ENCODE assay signal across 22 cellular contexts in the genomic region with DNA sequence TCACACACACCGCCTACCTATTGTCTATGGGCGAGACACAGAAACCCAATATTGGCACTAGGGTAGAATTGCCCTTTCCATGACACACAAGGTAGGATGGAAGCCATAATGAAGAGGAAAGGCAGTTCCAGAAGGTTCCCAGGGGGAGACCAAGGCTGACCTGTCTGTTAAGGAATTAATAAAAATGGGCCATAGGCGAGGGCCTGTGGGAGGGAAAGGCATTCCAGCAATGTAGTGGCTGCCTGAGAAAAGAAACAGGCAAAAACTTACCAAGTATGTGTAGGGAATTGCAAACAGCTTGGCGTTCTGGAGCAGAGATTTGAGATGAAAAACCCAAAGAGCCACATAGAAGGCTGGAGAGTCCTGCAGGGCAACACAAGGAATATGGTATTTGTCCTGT. TPM values are rescaled to one million over a fixed set of nuclear protein-coding genes. Genes with fewer than 3 reads are reported as not detected.
A peak's percentile ranks its signal among the peaks of the same experiment; 100 is the strongest.
DNase-seq lines count a peak whose midpoint lies in the region; ATAC-seq and TF ChIP-seq lines count a peak whose summit lies in the region.
"Had no signal": no experiment of that assay in that cellular context is flagged by ENCODE, and none has a peak within 500 bp of the region (broad histone marks: within the 10 kb centered on the region; RNA-seq: fewer than 3 reads in every experiment).

No MANE protein-coding gene starts in this region.

- no peak overlapping the region for H3K56ac ChIP-seq in IMR-90 (ENCODE audit: extremely low read depth, insufficient read depth, low read length)

- no peak overlapping the region for H2AK5ac ChIP-seq in IMR-90 (ENCODE audit: low read depth, low read length)

- no peak overlapping the region for H2BK15ac ChIP-seq in IMR-90 (ENCODE audit: low read depth, low read length)

- H4K8ac ChIP-seq in IMR-90 (ENCODE audit: low read depth in 2 of 2, low read length in 2 of 2), result no peak overlapping the region

- H2AK9ac ChIP-seq in IMR-90 (replicated peaks; ENCODE audit: low read depth, low read length, poor library complexity), result no peak overlapping the region

- H3K27ac Mint-ChIP-seq in chondrocyte (ENCODE audit: unreplicated experiment), result peak overlapping the region; percentile 86
- H3K27ac Mint-ChIP-seq in nephron, result peak overlapping the region; percentile 58 to 95 (median 77)
- H3K27ac Mint-ChIP-seq in type B pancreatic cell, result peak overlapping the region; percentile 5
- no peak overlapping the region for H3K27ac Mint-ChIP-seq in nephron progenitor cell
- H3K27ac Mint-ChIP-seq: CD4-positive, alpha-beta T cell had no signal

- no peak overlapping the region for H3K4me2 ChIP-seq in IMR-90 (ENCODE audit: low read depth, low read length)

- H3K36me3 ChIP-seq in IMR-90 (ENCODE audit: control insufficient read depth, insufficient read depth, low read length), result no peaks in the 10 kb centered on the region

- H3K79me1 ChIP-seq in IMR-90 (ENCODE audit: low read depth in 1 of 2, low read length in 2 of 2), result no peaks in the 10 kb centered on the region

- no peak overlapping the region for H3K27ac ChIP-seq in IMR-90 (ENCODE audit: insufficient read depth, low read length)
- H3K27ac ChIP-seq: C4-2B, GM23248 had no signal

- no peak overlapping the region for H4K91ac ChIP-seq in IMR-90 (ENCODE audit: insufficient read depth, low read depth, low read length)

- in situ Hi-C loops in IMR-90 (cut with MboI; ENCODE audit: low sequenced_read_pairs), result no loop called here

- H3K36me3 Mint-ChIP-seq in chondrocyte (ENCODE audit: low read depth) (no peaks in the 10 kb centered on the region), nephron (ENCODE audit: low read depth) (no peaks in the 10 kb centered on the region), type B pancreatic cell (no peaks in the 10 kb centered on the region), nephron progenitor cell (ENCODE audit: low read depth) (no peaks in the 10 kb centered on the region)

- no peak overlapping the region for H2AFZ ChIP-seq in IMR-90 (replicated peaks; ENCODE audit: low read length, poor library complexity)
- H2AFZ ChIP-seq: GM23248 had no signal

- CTCF ChIA-PET in IMR-90 (lab: Yijun Ruan, JAX), result no interaction called here

- H3K4me1 Mint-ChIP-seq in chondrocyte (ENCODE audit: low read depth), result peaks cover 23% of the 10 kb centered on the region
- peaks cover 22% of the 10 kb centered on the region for H3K4me1 Mint-ChIP-seq in nephron
- no peaks in the 10 kb centered on the region for H3K4me1 Mint-ChIP-seq in type B pancreatic cell (ENCODE audit: unreplicated experiment)
- H3K4me1 Mint-ChIP-seq in nephron progenitor cell, result peaks cover 19% of the 10 kb centered on the region

- ATAC-seq in IMR-90 (ENCODE audit: low read depth), result peak; percentile 51
- no peak for ATAC-seq in GM19452 (IDR thresholded peaks at IDR 0.05; ENCODE audit: unreplicated experiment)
- ATAC-seq: K562 had no signal

- no peak for TF ChIP-seq CTCF in IMR-90 (conservative IDR thresholded peaks at IDR 0.05; ENCODE audit: low read depth, low read length)
- TF ChIP-seq CTCF in chondrocyte (IDR thresholded peaks at IDR 0.05), result no peak
- TF ChIP-seq CTCF in nephron (IDR thresholded peaks at IDR 0.05; ENCODE audit: unreplicated experiment in 3 of 3), result no peak
- no peak for TF ChIP-seq CTCF in type B pancreatic cell (conservative IDR thresholded peaks at IDR 0.05)
- TF ChIP-seq CTCF in nephron progenitor cell (IDR thresholded peaks at IDR 0.05), result no peak

- H3K27me3 Mint-ChIP-seq in chondrocyte (ENCODE audit: low read depth) (no peaks in the 10 kb centered on the region), nephron (ENCODE audit: low read depth) (no peaks in the 10 kb centered on the region), type B pancreatic cell (no peaks in the 10 kb centered on the region), nephron progenitor cell (ENCODE audit: low read depth, poor library complexity) (peaks cover 5% of the 10 kb centered on the region)
- H3K27me3 Mint-ChIP-seq: CD4-positive, alpha-beta T cell had no signal

- dilution Hi-C loops in IMR-90 (cut with HindIII; ENCODE audit: low sequenced_read_pairs, unreplicated experiment), result no loop called here

- no peaks in the 10 kb centered on the region; the same call in 1 of the 2 replicates for H3K9me1 ChIP-seq in IMR-90 (ENCODE audit: insufficient read depth, low read length)

- H3K4me3 Mint-ChIP-seq in chondrocyte (ENCODE audit: unreplicated experiment) (no peak overlapping the region), nephron (no peak overlapping the region), type B pancreatic cell (no peak overlapping the region), nephron progenitor cell (no peak overlapping the region)
- H3K4me3 Mint-ChIP-seq: CD4-positive, alpha-beta T cell had no signal

- intact Hi-C loops in IMR-90 (cut with micrococcal nuclease), result no loop called here

- no TSS peak for BruUV-seq in IMR-90 (replicated peaks; lab: Mats Ljungman, UMichigan)

- H3K27me3 ChIP-seq in IMR-90 (ENCODE audit: control insufficient read depth, insufficient read depth, low read length), result no peaks in the 10 kb centered on the region

- WGBS in IMR-90 (ENCODE audit: extremely low coverage in 2 of 2, insufficient read length in 1 of 2), 2 experiments, result 22% methylated on average over 1 of the region's 4 CpGs; no CpG with 5 or more reads in 1 of the 2 experiments

- no peak overlapping the region for H3K23ac ChIP-seq in IMR-90 (ENCODE audit: low read depth, low read length)

- POLR2A ChIA-PET in IMR-90 (lab: Charles Lee; ENCODE audit: unreplicated experiment), result no interaction called here

- H2BK120ac ChIP-seq in IMR-90 (ENCODE audit: low read depth, low read length), result no peak overlapping the region

- no peak for TF ChIP-seq RAD21 in IMR-90 (IDR thresholded peaks at IDR 0.05; ENCODE audit: low read length)

- no peak overlapping the region for H4K5ac ChIP-seq in IMR-90 (ENCODE audit: low read depth, low read length)

- no peak overlapping the region for H3K4ac ChIP-seq in IMR-90 (ENCODE audit: low read depth, low read length)

- H3K4me3 ChIP-seq in IMR-90 (ENCODE audit: insufficient read depth, low read depth, low read length), result no peak overlapping the region
- H3K4me3 ChIP-seq: GM12878, GM23248, K562 had no signal

- no peak overlapping the region for H2BK20ac ChIP-seq in IMR-90 (ENCODE audit: low read depth, low read length)

- H3K18ac ChIP-seq in IMR-90 (ENCODE audit: low read depth, low read length), result no peak overlapping the region

- H3K9me3 Mint-ChIP-seq in chondrocyte (ENCODE audit: low read depth) (peaks cover 18% of the 10 kb centered on the region), nephron (peaks cover 25% of the 10 kb centered on the region), type B pancreatic cell (peaks cover 13% of the 10 kb centered on the region), nephron progenitor cell (peaks cover 45% of the 10 kb centered on the region)
- H3K9me3 Mint-ChIP-seq: CD4-positive, alpha-beta T cell had no signal

- H4K20me1 ChIP-seq in IMR-90 (ENCODE audit: insufficient read depth, low read length), result no peaks in the 10 kb centered on the region

- H3K9ac ChIP-seq in IMR-90 (ENCODE audit: low read depth, low read length), result no peak overlapping the region
- H3K9ac ChIP-seq: GM23248 had no signal

- H2BK5ac ChIP-seq in IMR-90 (ENCODE audit: low read depth, low read length, poor library complexity, severe bottlenecking), result no peak overlapping the region

- DNase-seq in IMR-90, result no peak
- no peak for DNase-seq in chondrocyte (ENCODE audit: low spot score)
- no peak for DNase-seq in type B pancreatic cell (ENCODE audit: extremely low spot score, unreplicated experiment)
- no peak for DNase-seq in activated CD8-positive, alpha-beta memory T cell treated with anti-CD3 and anti-CD28 coated beads, Interleukin-2, amount 50 U/mL, for 4 hours
- no peak for DNase-seq in NCI-H1048 (lab: John Stamatoyannopoulos, UW)
- DNase-seq in nephron progenitor cell, result no peak
- DNase-seq: ACHN, AML-193, Caco-2, DMS153, DMS79, EL, GM23248, HCEC 1CT had no signal

- no peak for TF ChIP-seq POLR2A in IMR-90 (IDR thresholded peaks at IDR 0.05; ENCODE audit: low read depth, low read length)

- no peaks in the 10 kb centered on the region; the same call in 1 of the 2 replicates for H3K9me3 ChIP-seq in IMR-90 (ENCODE audit: control insufficient read depth, insufficient read depth, low read length)
- H3K9me3 ChIP-seq: Caco-2 had no signal

- H3K4me1 ChIP-seq in IMR-90 (ENCODE audit: control insufficient read depth, insufficient read depth, low read length), result no peaks in the 10 kb centered on the region
- H3K4me1 ChIP-seq: Caco-2 had no signal

- no peak overlapping the region for H3K14ac ChIP-seq in IMR-90 (replicated peaks; ENCODE audit: low read depth, low read length)

TF ChIP-seq in IMR-90, 13 proteins besides CTCF, POLR2A, EP300 and RAD21 (continues in another document):
- TF ChIP-seq CEBPB (IDR thresholded peaks at IDR 0.05; ENCODE audit: low read depth, low read length) (no peak), SMC3 (IDR thresholded peaks at IDR 0.05; ENCODE audit: low read depth, low read length) (no peak), MXI1 (IDR thresholded peaks at IDR 0.05; ENCODE audit: borderline replicate concordance, low read depth, low read length) (no peak), RFX5 (IDR thresholded peaks at IDR 0.05; ENCODE audit: low read depth, low read length) (no peak), NFE2L2 (IDR thresholded peaks at IDR 0.05; ENCODE audit: low read depth, low read length) (no peak), BHLHE40 (IDR thresholded peaks at IDR 0.05; ENCODE audit: low read depth, low read length) (no peak), MAFK (IDR thresholded peaks at IDR 0.05; ENCODE audit: low read depth, low read length) (no peak), MAZ (IDR thresholded peaks at IDR 0.05; ENCODE audit: borderline replicate concordance, low read depth, low read length) (no peak)

RNA-seq across cellular contexts. Expression of a gene that starts 19.1 kb away (rescaled TPM):
- total RNA-seq in IMR-90 (2012; rRNA removed) (279 and 341 TPM in 2 replicates), chondrocyte (467 to 469 TPM (median 467 TPM) in 3 replicates), type B pancreatic cell (ENCODE audit: low replicate concordance) (243 and 303 TPM in 2 replicates)
- polyA plus RNA-seq in IMR-90 (2012; rRNA removed), result 268 and 301 TPM in 2 replicates
- 245 and 256 TPM in 2 replicates for polyA plus RNA-seq in IMR-90 (2012; cell fraction: cytosol; rRNA removed)
- polyA plus RNA-seq in IMR-90 (2012; cell fraction: nucleus; rRNA removed; ENCODE audit: low replicate concordance), result 469 and 544 TPM in 2 replicates

RNA-seq across cellular contexts. Expression of a gene that starts 28.5 kb away (rescaled TPM):
- not detected in 2 replicates for total RNA-seq in IMR-90 (2012; rRNA removed)
- polyA plus RNA-seq in IMR-90 (2012; rRNA removed), result not detected in 2 replicates
- polyA plus RNA-seq in IMR-90 (2012; cell fraction: cytosol; rRNA removed), result not detected in 2 replicates
- polyA plus RNA-seq in IMR-90 (2012; cell fraction: nucleus; rRNA removed; ENCODE audit: low replicate concordance), result not detected in 2 replicates
- total RNA-seq in chondrocyte, result 0.08 to 0.15 TPM in 2 of 3 replicates, not detected in the other
- total RNA-seq in type B pancreatic cell (ENCODE audit: low replicate concordance), result not detected in 2 replicates
- total RNA-seq: CD4-positive, alpha-beta T cell; G401; GM12878; GM23248; K562 had no signal
- polyA plus RNA-seq: BJ, GM12878, GM23248 had no signal
